Comparison of ENCODE assay signal across 9 cellular contexts in the genomic region with DNA sequence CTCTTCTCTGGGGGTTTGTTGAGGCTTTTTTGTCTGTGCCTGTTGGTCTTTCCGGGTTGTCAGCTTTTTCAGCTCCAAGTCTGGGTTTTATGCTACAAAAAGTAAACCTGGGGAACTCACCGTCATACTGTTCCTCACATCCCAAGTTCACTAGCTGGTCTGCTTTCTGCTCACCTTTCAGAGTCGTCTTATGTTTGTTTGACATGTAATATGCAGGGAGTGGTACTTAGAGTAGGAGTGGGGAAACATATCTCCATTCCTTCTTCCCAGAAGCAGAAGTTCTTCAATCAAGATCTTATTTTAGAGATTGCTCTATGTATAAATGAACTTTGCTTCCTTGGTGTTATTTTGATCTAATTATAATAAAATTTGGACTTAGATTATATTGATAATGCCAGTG.
"Had no signal": no experiment of that assay in that cellular context is flagged by ENCODE, and none has a peak within 500 bp of the region (broad histone marks: within the 10 kb centered on the region; RNA-seq: fewer than 3 reads in every experiment).

No MANE protein-coding gene starts in this region.

- ATAC-seq: HCT116, HepG2 had no signal

- DNase-seq: GM23248, GOT3, H7, HFFc6 had no signal

- H3K27me3 Mint-ChIP-seq: IgD-negative memory B cell had no signal

- H3K9me3 ChIP-seq: HAP-1 had no signal

- H3K9me3 Mint-ChIP-seq: HFFc6, IgD-negative memory B cell had no signal

- H3K4me3 ChIP-seq: GM23248, HAP-1 had no signal

- H3K4me3 Mint-ChIP-seq: HFFc6, IgD-negative memory B cell had no signal

- H3K9ac ChIP-seq: GM23248 had no signal

- H3K27ac ChIP-seq: GM23248, HL-60 had no signal

- H3K36me3 ChIP-seq: HAP-1 had no signal

- FAIRE-seq: HepG2 had no signal

- H3K27ac Mint-ChIP-seq: HFFc6, IgD-negative memory B cell had no signal
